Comparison of ENCODE assay signal across 8 cellular contexts in genomic region chr13:30463820-30464495, GRCh38. TPM values are rescaled to one million over a fixed set of nuclear protein-coding genes. Genes with fewer than 3 reads are reported as not detected.
DNase-seq lines count a peak whose midpoint lies in the region; ATAC-seq lines count a peak whose summit lies in the region.

No MANE protein-coding gene starts in this region.

- no peaks in the 10 kb centered on the region for H3K27me3 ChIP-seq in MG63

- peak; percentile 77 for DNase-seq in ELR (ENCODE audit: low read depth)
- peak; percentile 53 for DNase-seq in MG63
- DNase-seq in activated CD4-positive, alpha-beta T cell treated with anti-CD3 and anti-CD28 coated beads, Interleukin-2, amount 50 U/mL, for 4 hours, result peak; percentile 60
- peak; percentile 69 to 86 for DNase-seq in dermis microvascular lymphatic vessel endothelial cell (ENCODE audit: low read depth in 2 of 2)
- peak; percentile 70 for DNase-seq in medulla oblongata (ENCODE audit: extremely low spot score)
- DNase-seq in stimulated activated CD4-positive, alpha-beta T cell treated with anti-CD3 and anti-CD28 coated beads, TNF-alpha, amount 100 ng/mL, for 4 hours (ENCODE audit: low read depth in 3 of 3), result peak; percentile 46 to 57 (median 49)

- peak overlapping the region; percentile 73 for H3K4me3 ChIP-seq in MG63

- H3K9me3 ChIP-seq in MG63, result no peaks in the 10 kb centered on the region

- peaks cover 42% of the 10 kb centered on the region for H3K36me3 ChIP-seq in MG63

- ATAC-seq in GM21723 (IDR thresholded peaks at IDR 0.05; ENCODE audit: unreplicated experiment), result peak; percentile 43
- no peak for ATAC-seq in GM19328 (IDR thresholded peaks at IDR 0.05; ENCODE audit: unreplicated experiment)

RNA-seq across cellular contexts. Expression of gene HMGB1, which starts 1.8 kb away (rescaled TPM):
- 638 and 1,413 TPM in 2 replicates for total RNA-seq in MG63 (2014; rRNA removed; shearing (Covaris generic); ENCODE audit: low replicate concordance)
- 120 and 230 TPM in 2 replicates for total RNA-seq in dermis microvascular lymphatic vessel endothelial cell

RNA-seq across cellular contexts. Expression of gene UBE2L5, which starts 41.7 kb away (rescaled TPM):
- total RNA-seq in MG63 (2014; rRNA removed; shearing (Covaris generic); ENCODE audit: low replicate concordance), result not detected in 2 replicates
- total RNA-seq in dermis microvascular lymphatic vessel endothelial cell, result not detected in 2 replicates
